ENCODE assay signal across 8 cellular contexts in the genomic region with DNA sequence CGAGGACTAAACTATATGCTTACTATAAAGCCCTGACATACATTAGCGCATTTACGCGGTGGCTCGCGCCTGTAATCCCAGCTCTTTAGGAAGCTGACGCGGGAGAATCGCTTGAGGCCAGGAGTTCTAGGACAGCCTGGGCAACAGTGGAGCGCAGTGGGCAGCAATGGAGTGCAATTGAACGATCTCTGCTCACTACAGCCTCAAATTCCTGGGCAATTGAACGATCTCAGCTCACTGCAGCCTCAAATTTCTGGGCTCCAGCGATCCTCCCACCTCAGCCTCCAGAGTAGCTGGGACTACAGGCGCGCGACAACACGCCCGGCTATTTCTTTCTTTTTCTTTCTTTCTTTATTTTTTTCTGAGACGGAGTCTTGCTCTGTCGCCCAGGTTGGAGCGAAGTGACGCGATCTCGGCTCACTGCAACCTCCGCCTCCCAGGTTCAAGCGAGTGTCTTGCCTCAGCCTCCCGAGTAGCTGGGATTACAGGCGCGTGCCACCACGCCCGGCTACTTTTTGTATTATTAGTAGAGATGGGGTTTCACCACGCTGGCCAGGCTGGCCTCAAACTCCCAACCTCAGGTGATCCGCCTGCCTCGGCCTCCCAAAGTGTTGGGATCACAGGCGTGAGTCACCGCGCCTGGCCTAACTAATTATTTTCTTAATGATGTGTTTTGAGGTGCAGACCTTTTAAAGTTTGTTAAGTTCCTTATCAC. TPM values are rescaled to one million over a fixed set of nuclear protein-coding genes. Genes with fewer than 3 reads are reported as not detected.
A peak's percentile ranks its signal among the peaks of the same experiment; 100 is the strongest.
DNase-seq lines count a peak whose midpoint lies in the region; ATAC-seq, FAIRE-seq and TF ChIP-seq lines count a peak whose summit lies in the region.

No MANE protein-coding gene starts in this region.

- no peak for FAIRE-seq in bronchial epithelial cell (lab: Jason Lieb, UNC)

- H3K4me3 ChIP-seq in ACC112 (ENCODE audit: low read depth, low read length): peak overlapping the region; percentile 92
- peak overlapping the region; percentile 100 for H3K4me3 ChIP-seq in bronchial epithelial cell (ENCODE audit: low read depth, low read length)
- peak overlapping the region; percentile 92 to 95 for H3K4me3 ChIP-seq in mucosa of rectum (ENCODE audit: low read length in 2 of 2)

- DNase-seq in bronchial epithelial cell (ENCODE audit: low read depth): no peak
- DNase-seq in NCI-H146 treated with DMSO at 0.1 percent for 48 hours (lab: John Stamatoyannopoulos, UW; ENCODE audit: unreplicated experiment): no peak
- no peak for DNase-seq in NCI-H446 treated with DMSO at 0.1 percent for 48 hours (lab: John Stamatoyannopoulos, UW)
- DNase-seq in SHP77 (lab: John Stamatoyannopoulos, UW): no peak

- peak overlapping the region; percentile 82 for H2AFZ ChIP-seq in ACC112 (ENCODE audit: low read length, unreplicated experiment)

- H3K27ac ChIP-seq in ACC112 (ENCODE audit: low read depth, low read length) (peak overlapping the region; percentile 14; the same call in 1 of the 2 replicates), mucosa of rectum (ENCODE audit: low read depth in 2 of 2, low read length in 2 of 2) (no peak overlapping the region)

- no peak for TF ChIP-seq CTCF in bronchial epithelial cell (IDR thresholded peaks at IDR 0.05; ENCODE audit: insufficient read depth, low read length, severe bottlenecking)

- H3K36me3 ChIP-seq in ACC112 (ENCODE audit: insufficient read depth, low read length): no peaks in the 10 kb centered on the region
- no peaks in the 10 kb centered on the region for H3K36me3 ChIP-seq in bronchial epithelial cell (ENCODE audit: control insufficient read depth, insufficient read depth, low read length)
- no peaks in the 10 kb centered on the region for H3K36me3 ChIP-seq in mucosa of rectum (ENCODE audit: control insufficient read depth in 2 of 2, insufficient read depth in 2 of 2, low read length in 2 of 2)

- H3K9me3 ChIP-seq in mucosa of rectum (ENCODE audit: control insufficient read depth in 2 of 2, low read length in 2 of 2): no peaks in the 10 kb centered on the region

- peaks cover 22% of the 10 kb centered on the region for H3K79me2 ChIP-seq in ACC112 (ENCODE audit: control insufficient read depth, insufficient read depth, low read length, unreplicated experiment)

- peak overlapping the region; percentile 15 to 54 for H3K9ac ChIP-seq in mucosa of rectum (ENCODE audit: low read depth in 1 of 2, low read length in 2 of 2)

- H3K27me3 ChIP-seq in ACC112 (ENCODE audit: insufficient read depth, low read length): no peaks in the 10 kb centered on the region
- no peaks in the 10 kb centered on the region for H3K27me3 ChIP-seq in bronchial epithelial cell (ENCODE audit: control insufficient read depth, insufficient read depth, low read length)
- no peaks in the 10 kb centered on the region for H3K27me3 ChIP-seq in mucosa of rectum (ENCODE audit: control insufficient read depth in 2 of 2, insufficient read depth in 2 of 2, low read length in 2 of 2)

- ATAC-seq in HG03432 (IDR thresholded peaks at IDR 0.05; ENCODE audit: unreplicated experiment) (peak; percentile 11), GM21367 (IDR thresholded peaks at IDR 0.05; ENCODE audit: unreplicated experiment) (no peak)

- H3K4me1 ChIP-seq in ACC112 (ENCODE audit: control insufficient read depth, insufficient read depth, low read length, unreplicated experiment) (peaks cover 8% of the 10 kb centered on the region), mucosa of rectum (ENCODE audit: control insufficient read depth in 2 of 2, insufficient read depth in 2 of 2, low read length in 2 of 2) (peaks cover 12 to 18% of the 10 kb centered on the region in 2 donors)

RNA-seq across cellular contexts. Expression of a gene that starts 0.5 kb away (rescaled TPM):
- 7.1 and 9.7 TPM in 2 replicates for total RNA-seq in bronchial epithelial cell

RNA-seq across cellular contexts. Expression of a gene that starts 56.8 kb away (rescaled TPM):
- total RNA-seq in bronchial epithelial cell: 12.4 and 15.1 TPM in 2 replicates
